In the genomic region with DNA sequence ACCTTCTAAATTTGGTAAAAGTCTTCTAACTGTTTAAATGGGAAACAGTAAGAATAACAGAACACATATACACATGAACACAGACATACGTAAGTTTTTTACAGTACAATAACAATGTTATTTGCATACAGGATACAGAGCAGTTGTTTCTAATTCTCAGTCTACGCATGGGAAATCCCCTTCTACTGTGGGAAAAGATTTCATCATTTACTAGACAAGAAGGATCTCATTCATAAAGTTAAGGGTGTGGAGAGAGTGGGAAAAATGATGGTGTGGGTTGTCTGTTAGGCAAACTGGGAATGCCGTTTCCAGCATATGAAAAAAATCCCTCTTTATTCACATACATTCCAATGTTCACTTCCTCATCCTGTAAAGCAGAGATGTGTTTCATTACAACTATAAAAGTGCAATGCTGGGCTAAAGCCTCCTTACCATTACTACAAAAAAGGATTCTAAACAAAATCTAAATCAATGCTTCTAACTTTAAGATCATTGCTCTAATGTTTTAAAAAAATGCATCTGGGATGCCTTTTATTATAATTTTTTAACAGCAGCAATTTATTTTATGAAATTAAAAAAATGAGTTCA, we compare ENCODE assay signal across 8 cellular contexts.
A peak's percentile ranks its signal among the peaks of the same experiment; 100 is the strongest.
DNase-seq lines count a peak whose midpoint lies in the region; ATAC-seq and TF ChIP-seq lines count a peak whose summit lies in the region.

No MANE protein-coding gene starts in this region.

- DNase-seq in lung microvascular endothelial cell (ENCODE audit: low read depth in 2 of 2) (peak; percentile 55 to 72), occipital lobe (lab: John Stamatoyannopoulos, UW) (no peak), COR-L47 (lab: John Stamatoyannopoulos, UW) (no peak), hepatic stellate cell (ENCODE audit: low spot score) (no peak)
- DNase-seq in stimulated activated CD4-positive, alpha-beta T cell treated with anti-CD3 and anti-CD28 coated beads, Interleukin-4, amount 100 ng/mL, for 1 hour: no peak

- ATAC-seq in GM18861 (IDR thresholded peaks at IDR 0.05; ENCODE audit: unreplicated experiment) (peak; percentile 96), HG02588 (IDR thresholded peaks at IDR 0.05; ENCODE audit: unreplicated experiment) (peak; percentile 97)

TF ChIP-seq in PFSK-1, 5 proteins besides CTCF, POLR2A, EP300 and RAD21:
- TF ChIP-seq SIN3A (IDR thresholded peaks at IDR 0.05; ENCODE audit: borderline replicate concordance, insufficient read depth, low read length) (0 out of 2 replicates have a peak, but pooled peaks have one; percentile 61), FOXP2 (optimal IDR thresholded peaks at IDR 0.05; ENCODE audit: borderline replicate concordance, extremely low read depth, extremely low read length, insufficient read depth) (no peak), POLR2AphosphoS5 (IDR thresholded peaks at IDR 0.05; ENCODE audit: low read depth, low read length) (0 out of 2 replicates have a peak, but pooled peaks have one; percentile 35), TAF1 (IDR thresholded peaks at IDR 0.05; ENCODE audit: borderline replicate concordance, insufficient read depth, low read length) (no peak)
- TF ChIP-seq, protein P1, sequence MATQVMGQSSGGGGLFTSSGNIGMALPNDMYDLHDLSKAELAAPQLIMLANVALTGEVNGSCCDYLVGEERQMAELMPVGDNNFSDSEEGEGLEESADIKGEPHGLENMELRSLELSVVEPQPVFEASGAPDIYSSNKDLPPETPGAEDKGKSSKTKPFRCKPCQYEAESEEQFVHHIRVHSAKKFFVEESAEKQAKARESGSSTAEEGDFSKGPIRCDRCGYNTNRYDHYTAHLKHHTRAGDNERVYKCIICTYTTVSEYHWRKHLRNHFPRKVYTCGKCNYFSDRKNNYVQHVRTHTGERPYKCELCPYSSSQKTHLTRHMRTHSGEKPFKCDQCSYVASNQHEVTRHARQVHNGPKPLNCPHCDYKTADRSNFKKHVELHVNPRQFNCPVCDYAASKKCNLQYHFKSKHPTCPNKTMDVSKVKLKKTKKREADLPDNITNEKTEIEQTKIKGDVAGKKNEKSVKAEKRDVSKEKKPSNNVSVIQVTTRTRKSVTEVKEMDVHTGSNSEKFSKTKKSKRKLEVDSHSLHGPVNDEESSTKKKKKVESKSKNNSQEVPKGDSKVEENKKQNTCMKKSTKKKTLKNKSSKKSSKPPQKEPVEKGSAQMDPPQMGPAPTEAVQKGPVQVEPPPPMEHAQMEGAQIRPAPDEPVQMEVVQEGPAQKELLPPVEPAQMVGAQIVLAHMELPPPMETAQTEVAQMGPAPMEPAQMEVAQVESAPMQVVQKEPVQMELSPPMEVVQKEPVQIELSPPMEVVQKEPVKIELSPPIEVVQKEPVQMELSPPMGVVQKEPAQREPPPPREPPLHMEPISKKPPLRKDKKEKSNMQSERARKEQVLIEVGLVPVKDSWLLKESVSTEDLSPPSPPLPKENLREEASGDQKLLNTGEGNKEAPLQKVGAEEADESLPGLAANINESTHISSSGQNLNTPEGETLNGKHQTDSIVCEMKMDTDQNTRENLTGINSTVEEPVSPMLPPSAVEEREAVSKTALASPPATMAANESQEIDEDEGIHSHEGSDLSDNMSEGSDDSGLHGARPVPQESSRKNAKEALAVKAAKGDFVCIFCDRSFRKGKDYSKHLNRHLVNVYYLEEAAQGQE (IDR thresholded peaks at IDR 0.05; ENCODE audit: insufficient read depth in 1 of 2, low read depth in 2 of 2, low read length in 2 of 2): no peak
TF ChIP-seq in PFSK-1: peak in this region for 2.

Comparison
In these comparisons a context has a peak if more than half of its experiments do, and no peak if none do; other contexts are left out.
1. DNase-seq: peak in lung microvascular endothelial cell (2 of 2); none in stimulated activated CD4-positive, alpha-beta T cell treated with anti-CD3 and anti-CD28 coated beads, Interleukin-4, amount 100 ng/mL, for 1 hour (single experiment), occipital lobe (single experiment), COR-L47 (single experiment) and hepatic stellate cell (single experiment).